Comparison of ENCODE assay signal across 17 cellular contexts in the genomic region with DNA sequence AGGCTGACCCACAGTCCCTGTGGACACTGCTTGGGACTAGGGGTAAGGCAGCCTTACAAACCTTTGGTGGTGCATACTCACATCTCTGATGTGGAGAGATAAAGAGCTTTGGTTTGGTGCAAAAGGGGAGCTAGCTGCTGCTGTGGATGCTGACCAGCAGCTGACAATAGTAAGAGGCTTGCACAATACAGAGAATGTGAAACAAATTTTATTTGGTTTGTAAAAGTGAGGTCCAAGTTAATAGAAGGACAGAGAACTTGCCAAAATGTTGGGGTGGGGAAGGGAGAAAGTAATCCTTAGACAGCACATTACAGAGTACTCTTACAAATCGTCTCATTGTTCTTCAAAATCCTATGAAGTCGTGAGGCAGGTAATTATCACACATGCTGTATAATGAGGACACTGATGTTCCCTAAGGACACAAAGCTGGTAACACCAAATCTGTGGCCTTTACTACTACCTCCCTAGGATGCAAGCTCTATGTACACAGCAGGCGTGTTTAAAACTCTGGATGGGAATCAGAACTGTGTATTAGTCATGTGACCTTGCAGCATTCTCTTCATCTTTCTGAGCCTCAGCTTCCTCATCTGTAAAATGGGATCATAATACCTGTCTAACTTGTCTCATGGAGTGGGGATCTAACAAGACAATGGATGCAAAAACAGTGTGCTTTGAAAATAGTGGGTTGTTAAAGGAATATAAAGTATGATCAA.
"Had no signal": no experiment of that assay in that cellular context is flagged by ENCODE, and none has a peak within 500 bp of the region (broad histone marks: within the 10 kb centered on the region; RNA-seq: fewer than 3 reads in every experiment).

No MANE protein-coding gene starts in this region.

- H3K4me3 Mint-ChIP-seq: activated CD4-positive, alpha-beta memory T cell treated with anti-CD3 and anti-CD28 coated beads, Interleukin-2, amount 10 ng/mL, durations not matched to agents 7 days and 5 days; activated T-cell treated with anti-CD3 and anti-CD28 coated beads, Interleukin-2, amount 50 U/mL, for 24 hours had no signal

- H3K36me3 ChIP-seq: adrenal gland, neutrophil had no signal

- H2AFZ ChIP-seq: parathyroid adenoma had no signal

- H3K79me2 ChIP-seq: parathyroid adenoma had no signal

- H3K4me3 ChIP-seq: adrenal gland, esophagus muscularis mucosa, lung, skin epidermis, suprapubic skin, upper lobe of left lung had no signal

- H3K27ac ChIP-seq: adrenal gland, esophagus muscularis mucosa, neutrophil, parathyroid adenoma, skin epidermis, suprapubic skin, VCaP had no signal

- DNase-seq: activated CD4-positive, alpha-beta memory T cell treated with anti-CD3 and anti-CD28 coated beads, Interleukin-2, amount 10 ng/mL, durations not matched to agents 7 days and 5 days; activated effector memory CD4-positive, alpha-beta T cell treated with Interleukin-2 at 50 U/mL for 16 hours; activated naive CD4-positive, alpha-beta T cell treated with anti-CD3 and anti-CD28 coated beads, Interleukin-2, amount 50 U/mL, for 16 hours; activated T-cell treated with anti-CD3 and anti-CD28 coated beads, Interleukin-2, amount 50 U/mL, for 24 hours; adrenal gland; islet precursor cell; stimulated activated CD4-positive, alpha-beta T cell treated with anti-CD3 and anti-CD28 coated beads, Interleukin-15, amount 100 ng/mL, for 24 hours; stimulated activated CD4-positive, alpha-beta T cell treated with anti-CD3 and anti-CD28 coated beads, Interleukin-4, amount 100 ng/mL, for 24 hours; stimulated activated naive CD8-positive, alpha-beta T cell treated with anti-CD3 and anti-CD28 coated beads, Interleukin-15, Interleukin-2, amounts not matched to agents 100 U/mL and 50 U/mL, for 24 hours; upper lobe of left lung had no signal

- H3K9ac ChIP-seq: parathyroid adenoma had no signal

- H3K9me3 ChIP-seq: adrenal gland, esophagus muscularis mucosa, neutrophil, suprapubic skin, upper lobe of left lung had no signal

- H3K27me3 ChIP-seq: adrenal gland, esophagus muscularis mucosa, neutrophil, suprapubic skin, upper lobe of left lung had no signal

- ATAC-seq: stimulated activated naive CD8-positive, alpha-beta T cell treated with anti-CD3 and anti-CD28 coated beads, Interleukin-15, Interleukin-2, amounts not matched to agents 100 U/mL and 50 U/mL, for 24 hours had no signal

- H3K4me1 ChIP-seq: adrenal gland had no signal

- H3K9me3 Mint-ChIP-seq: activated CD4-positive, alpha-beta memory T cell treated with anti-CD3 and anti-CD28 coated beads, Interleukin-2, amount 10 ng/mL, durations not matched to agents 7 days and 5 days; activated T-cell treated with anti-CD3 and anti-CD28 coated beads, Interleukin-2, amount 50 U/mL, for 24 hours had no signal

- H3K27ac Mint-ChIP-seq: activated CD4-positive, alpha-beta memory T cell treated with anti-CD3 and anti-CD28 coated beads, Interleukin-2, amount 10 ng/mL, durations not matched to agents 7 days and 5 days; activated T-cell treated with anti-CD3 and anti-CD28 coated beads, Interleukin-2, amount 50 U/mL, for 24 hours had no signal
